ENCODE assay signal across 2 cellular contexts in the genomic region with DNA sequence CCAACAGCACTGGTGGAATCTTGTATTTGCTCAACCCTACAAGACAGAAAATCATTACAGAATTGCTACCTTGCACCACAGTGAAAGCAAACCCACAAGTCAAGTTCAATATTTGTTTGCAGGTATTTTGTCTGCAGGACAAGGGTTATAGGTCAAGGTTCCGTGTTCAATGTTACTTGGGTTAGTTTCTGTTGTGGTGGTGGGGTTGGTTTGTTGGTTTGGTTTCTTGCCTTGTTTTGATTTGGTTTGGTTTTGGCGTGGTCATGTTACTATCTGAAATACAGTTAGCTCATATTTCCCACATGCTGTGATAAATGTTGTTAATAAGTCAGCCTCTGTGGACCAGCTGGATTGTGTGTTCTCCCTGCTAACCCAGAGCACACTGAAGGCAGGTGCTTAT.
TF ChIP-seq lines count a peak whose summit lies in the region.

No MANE protein-coding gene starts in this region.

TF ChIP-seq in HEK293, 187 proteins besides CTCF, POLR2A, EP300 and RAD21 (continued from another document and continues in another):
- TF ChIP-seq, protein P1, sequence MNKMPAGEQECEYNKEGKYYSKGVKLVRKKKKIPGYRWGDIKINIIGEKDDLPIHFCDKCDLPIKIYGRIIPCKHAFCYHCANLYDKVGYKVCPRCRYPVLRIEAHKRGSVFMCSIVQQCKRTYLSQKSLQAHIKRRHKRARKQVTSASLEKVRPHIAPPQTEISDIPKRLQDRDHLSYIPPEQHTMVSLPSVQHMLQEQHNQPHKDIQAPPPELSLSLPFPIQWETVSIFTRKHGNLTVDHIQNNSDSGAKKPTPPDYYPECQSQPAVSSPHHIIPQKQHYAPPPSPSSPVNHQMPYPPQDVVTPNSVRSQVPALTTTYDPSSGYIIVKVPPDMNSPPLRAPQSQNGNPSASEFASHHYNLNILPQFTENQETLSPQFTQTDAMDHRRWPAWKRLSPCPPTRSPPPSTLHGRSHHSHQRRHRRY (tag by site-specific recombination; IDR thresholded peaks at IDR 0.05) = no peak
- TF ChIP-seq ZFP3 (tag by site-specific recombination; IDR thresholded peaks at IDR 0.05; ENCODE audit: low read depth) = no peak
- TF ChIP-seq, protein P2, sequence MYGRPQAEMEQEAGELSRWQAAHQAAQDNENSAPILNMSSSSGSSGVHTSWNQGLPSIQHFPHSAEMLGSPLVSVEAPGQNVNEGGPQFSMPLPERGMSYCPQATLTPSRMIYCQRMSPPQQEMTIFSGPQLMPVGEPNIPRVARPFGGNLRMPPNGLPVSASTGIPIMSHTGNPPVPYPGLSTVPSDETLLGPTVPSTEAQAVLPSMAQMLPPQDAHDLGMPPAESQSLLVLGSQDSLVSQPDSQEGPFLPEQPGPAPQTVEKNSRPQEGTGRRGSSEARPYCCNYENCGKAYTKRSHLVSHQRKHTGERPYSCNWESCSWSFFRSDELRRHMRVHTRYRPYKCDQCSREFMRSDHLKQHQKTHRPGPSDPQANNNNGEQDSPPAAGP (tag by site-specific recombination; IDR thresholded peaks at IDR 0.05) = no peak
- TF ChIP-seq, protein P3, sequence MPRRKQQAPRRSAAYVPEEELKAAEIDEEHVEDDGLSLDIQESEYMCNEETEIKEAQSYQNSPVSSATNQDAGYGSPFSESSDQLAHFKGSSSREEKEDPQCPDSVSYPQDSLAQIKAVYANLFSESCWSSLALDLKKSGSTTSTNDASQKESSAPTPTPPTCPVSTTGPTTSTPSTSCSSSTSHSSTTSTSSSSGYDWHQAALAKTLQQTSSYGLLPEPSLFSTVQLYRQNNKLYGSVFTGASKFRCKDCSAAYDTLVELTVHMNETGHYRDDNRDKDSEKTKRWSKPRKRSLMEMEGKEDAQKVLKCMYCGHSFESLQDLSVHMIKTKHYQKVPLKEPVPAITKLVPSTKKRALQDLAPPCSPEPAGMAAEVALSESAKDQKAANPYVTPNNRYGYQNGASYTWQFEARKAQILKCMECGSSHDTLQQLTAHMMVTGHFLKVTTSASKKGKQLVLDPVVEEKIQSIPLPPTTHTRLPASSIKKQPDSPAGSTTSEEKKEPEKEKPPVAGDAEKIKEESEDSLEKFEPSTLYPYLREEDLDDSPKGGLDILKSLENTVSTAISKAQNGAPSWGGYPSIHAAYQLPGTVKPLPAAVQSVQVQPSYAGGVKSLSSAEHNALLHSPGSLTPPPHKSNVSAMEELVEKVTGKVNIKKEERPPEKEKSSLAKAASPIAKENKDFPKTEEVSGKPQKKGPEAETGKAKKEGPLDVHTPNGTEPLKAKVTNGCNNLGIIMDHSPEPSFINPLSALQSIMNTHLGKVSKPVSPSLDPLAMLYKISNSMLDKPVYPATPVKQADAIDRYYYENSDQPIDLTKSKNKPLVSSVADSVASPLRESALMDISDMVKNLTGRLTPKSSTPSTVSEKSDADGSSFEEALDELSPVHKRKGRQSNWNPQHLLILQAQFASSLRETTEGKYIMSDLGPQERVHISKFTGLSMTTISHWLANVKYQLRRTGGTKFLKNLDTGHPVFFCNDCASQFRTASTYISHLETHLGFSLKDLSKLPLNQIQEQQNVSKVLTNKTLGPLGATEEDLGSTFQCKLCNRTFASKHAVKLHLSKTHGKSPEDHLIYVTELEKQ (tag by site-specific recombination; IDR thresholded peaks at IDR 0.05; ENCODE audit: borderline replicate concordance) = no peak
- TF ChIP-seq ZNF629 (tag by site-specific recombination; IDR thresholded peaks at IDR 0.05) = no peak
- TF ChIP-seq SETDB1 (IDR thresholded peaks at IDR 0.05; ENCODE audit: insufficient read length, low read length) = no peak
- 0 out of 2 replicates have a peak, but pooled peaks have one; percentile 23 for TF ChIP-seq ZIC2 (tag by site-specific recombination; IDR thresholded peaks at IDR 0.05)
- TF ChIP-seq ZNF664 (tag by site-specific recombination; IDR thresholded peaks at IDR 0.05) = no peak
- TF ChIP-seq, protein P4, sequence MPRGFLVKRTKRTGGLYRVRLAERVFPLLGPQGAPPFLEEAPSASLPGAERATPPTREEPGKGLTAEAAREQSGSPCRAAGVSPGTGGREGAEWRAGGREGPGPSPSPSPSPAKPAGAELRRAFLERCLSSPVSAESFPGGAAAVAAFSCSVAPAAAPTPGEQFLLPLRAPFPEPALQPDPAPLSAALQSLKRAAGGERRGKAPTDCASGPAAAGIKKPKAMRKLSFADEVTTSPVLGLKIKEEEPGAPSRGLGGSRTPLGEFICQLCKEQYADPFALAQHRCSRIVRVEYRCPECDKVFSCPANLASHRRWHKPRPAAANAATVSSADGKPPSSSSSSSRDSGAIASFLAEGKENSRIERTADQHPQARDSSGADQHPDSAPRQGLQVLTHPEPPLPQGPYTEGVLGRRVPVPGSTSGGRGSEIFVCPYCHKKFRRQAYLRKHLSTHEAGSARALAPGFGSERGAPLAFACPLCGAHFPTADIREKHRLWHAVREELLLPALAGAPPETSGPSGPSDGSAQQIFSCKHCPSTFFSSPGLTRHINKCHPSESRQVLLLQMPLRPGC (tag by site-specific recombination; IDR thresholded peaks at IDR 0.05) = no peak
- TF ChIP-seq ZNF830 (tag by site-specific recombination; IDR thresholded peaks at IDR 0.05; ENCODE audit: low read depth) = no peak
- no peak for TF ChIP-seq ZNF701 (tag by site-specific recombination; IDR thresholded peaks at IDR 0.05)
- TF ChIP-seq ZNF571 (tag by site-specific recombination; IDR thresholded peaks at IDR 0.05) = no peak
- TF ChIP-seq ZNF16 (tag by site-specific recombination; IDR thresholded peaks at IDR 0.05; ENCODE audit: low read depth) = no peak
- TF ChIP-seq ZBTB8A (tag by site-specific recombination; IDR thresholded peaks at IDR 0.05) = 0 out of 2 replicates have a peak, but pooled peaks have one; percentile 11
- TF ChIP-seq, protein P5, sequence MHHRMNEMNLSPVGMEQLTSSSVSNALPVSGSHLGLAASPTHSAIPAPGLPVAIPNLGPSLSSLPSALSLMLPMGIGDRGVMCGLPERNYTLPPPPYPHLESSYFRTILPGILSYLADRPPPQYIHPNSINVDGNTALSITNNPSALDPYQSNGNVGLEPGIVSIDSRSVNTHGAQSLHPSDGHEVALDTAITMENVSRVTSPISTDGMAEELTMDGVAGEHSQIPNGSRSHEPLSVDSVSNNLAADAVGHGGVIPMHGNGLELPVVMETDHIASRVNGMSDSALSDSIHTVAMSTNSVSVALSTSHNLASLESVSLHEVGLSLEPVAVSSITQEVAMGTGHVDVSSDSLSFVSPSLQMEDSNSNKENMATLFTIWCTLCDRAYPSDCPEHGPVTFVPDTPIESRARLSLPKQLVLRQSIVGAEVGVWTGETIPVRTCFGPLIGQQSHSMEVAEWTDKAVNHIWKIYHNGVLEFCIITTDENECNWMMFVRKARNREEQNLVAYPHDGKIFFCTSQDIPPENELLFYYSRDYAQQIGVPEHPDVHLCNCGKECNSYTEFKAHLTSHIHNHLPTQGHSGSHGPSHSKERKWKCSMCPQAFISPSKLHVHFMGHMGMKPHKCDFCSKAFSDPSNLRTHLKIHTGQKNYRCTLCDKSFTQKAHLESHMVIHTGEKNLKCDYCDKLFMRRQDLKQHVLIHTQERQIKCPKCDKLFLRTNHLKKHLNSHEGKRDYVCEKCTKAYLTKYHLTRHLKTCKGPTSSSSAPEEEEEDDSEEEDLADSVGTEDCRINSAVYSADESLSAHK (tag by site-specific recombination; IDR thresholded peaks at IDR 0.05) = no peak
- no peak for TF ChIP-seq ZNF24 (tag by site-specific recombination; IDR thresholded peaks at IDR 0.05)
- no peak for TF ChIP-seq ZNF707 (tag by site-specific recombination; IDR thresholded peaks at IDR 0.05)

TF ChIP-seq in liver, 16 proteins besides CTCF, POLR2A, EP300 and RAD21 (continued from another document):
- TF ChIP-seq, protein P6, sequence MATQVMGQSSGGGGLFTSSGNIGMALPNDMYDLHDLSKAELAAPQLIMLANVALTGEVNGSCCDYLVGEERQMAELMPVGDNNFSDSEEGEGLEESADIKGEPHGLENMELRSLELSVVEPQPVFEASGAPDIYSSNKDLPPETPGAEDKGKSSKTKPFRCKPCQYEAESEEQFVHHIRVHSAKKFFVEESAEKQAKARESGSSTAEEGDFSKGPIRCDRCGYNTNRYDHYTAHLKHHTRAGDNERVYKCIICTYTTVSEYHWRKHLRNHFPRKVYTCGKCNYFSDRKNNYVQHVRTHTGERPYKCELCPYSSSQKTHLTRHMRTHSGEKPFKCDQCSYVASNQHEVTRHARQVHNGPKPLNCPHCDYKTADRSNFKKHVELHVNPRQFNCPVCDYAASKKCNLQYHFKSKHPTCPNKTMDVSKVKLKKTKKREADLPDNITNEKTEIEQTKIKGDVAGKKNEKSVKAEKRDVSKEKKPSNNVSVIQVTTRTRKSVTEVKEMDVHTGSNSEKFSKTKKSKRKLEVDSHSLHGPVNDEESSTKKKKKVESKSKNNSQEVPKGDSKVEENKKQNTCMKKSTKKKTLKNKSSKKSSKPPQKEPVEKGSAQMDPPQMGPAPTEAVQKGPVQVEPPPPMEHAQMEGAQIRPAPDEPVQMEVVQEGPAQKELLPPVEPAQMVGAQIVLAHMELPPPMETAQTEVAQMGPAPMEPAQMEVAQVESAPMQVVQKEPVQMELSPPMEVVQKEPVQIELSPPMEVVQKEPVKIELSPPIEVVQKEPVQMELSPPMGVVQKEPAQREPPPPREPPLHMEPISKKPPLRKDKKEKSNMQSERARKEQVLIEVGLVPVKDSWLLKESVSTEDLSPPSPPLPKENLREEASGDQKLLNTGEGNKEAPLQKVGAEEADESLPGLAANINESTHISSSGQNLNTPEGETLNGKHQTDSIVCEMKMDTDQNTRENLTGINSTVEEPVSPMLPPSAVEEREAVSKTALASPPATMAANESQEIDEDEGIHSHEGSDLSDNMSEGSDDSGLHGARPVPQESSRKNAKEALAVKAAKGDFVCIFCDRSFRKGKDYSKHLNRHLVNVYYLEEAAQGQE (IDR thresholded peaks at IDR 0.05) = peak; percentile 63
- TF ChIP-seq SP1 (IDR thresholded peaks at IDR 0.05) = peak; percentile 92
- TF ChIP-seq YY1 (IDR thresholded peaks at IDR 0.05) = peak; percentile 21
- TF ChIP-seq, protein P7, sequence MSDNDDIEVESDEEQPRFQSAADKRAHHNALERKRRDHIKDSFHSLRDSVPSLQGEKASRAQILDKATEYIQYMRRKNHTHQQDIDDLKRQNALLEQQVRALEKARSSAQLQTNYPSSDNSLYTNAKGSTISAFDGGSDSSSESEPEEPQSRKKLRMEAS (IDR thresholded peaks at IDR 0.05) = no peak
- peak; percentile 82 for TF ChIP-seq HNF4G (IDR thresholded peaks at IDR 0.05)
- no peak for TF ChIP-seq GABPA (IDR thresholded peaks at IDR 0.05 in 1 of 2, conservative IDR thresholded peaks at IDR 0.05 in 1 of 2)
- TF ChIP-seq JUND (IDR thresholded peaks at IDR 0.05) = peak; percentile 29 to 52
